In genomic region chr4:123415977-123416376, GRCh38 we compare ENCODE assay signal across 8 cellular contexts. TPM values are rescaled to one million over a fixed set of nuclear protein-coding genes. Genes with fewer than 3 reads are reported as not detected.
DNase-seq lines count a peak whose midpoint lies in the region; ATAC-seq and TF ChIP-seq lines count a peak whose summit lies in the region.

No MANE protein-coding gene starts in this region.

- no peak for TF ChIP-seq CTCF in MCF 10A (IDR thresholded peaks at IDR 0.05; ENCODE audit: unreplicated experiment)

- peak overlapping the region; percentile 55 for H3K27ac ChIP-seq in SJSA1

- ATAC-seq in GM21825 (IDR thresholded peaks at IDR 0.05; ENCODE audit: unreplicated experiment) (peak; percentile 29), HG02763 (IDR thresholded peaks at IDR 0.05; ENCODE audit: unreplicated experiment) (no peak), left colon (no peak), GM19035 (IDR thresholded peaks at IDR 0.05; ENCODE audit: unreplicated experiment) (no peak)

- DNase-seq in SJSA1 (ENCODE audit: low read depth in 1 of 2, low spot score in 2 of 2) (peak; percentile 76 to 86), MCF 10A (ENCODE audit: unreplicated experiment) (peak; percentile 63), NCI-H446 treated with DMSO at 0.1 percent for 48 hours (lab: John Stamatoyannopoulos, UW) (no peak), left colon (no peak)
- peak; percentile 50 to 58 for DNase-seq in stimulated activated CD8-positive, alpha-beta memory T cell treated with anti-CD3 and anti-CD28 coated beads, Interleukin-15, amount 100 ng/mL, for 48 hours (ENCODE audit: low read depth in 2 of 2)

- POLR2A ChIA-PET in MCF 10A (lab: Yijun Ruan, JAX), result interaction anchor here (0.6 kb wide), 1 partner anchor 37 kb away, joined by 3 read pairs; no protein-coding TSS in a partner anchor

- H3K27me3 Mint-ChIP-seq in MCF 10A (ENCODE audit: insufficient read depth, unreplicated experiment), result no peaks in the 10 kb centered on the region

- H3K27ac Mint-ChIP-seq in MCF 10A (ENCODE audit: low read depth, unreplicated experiment), result no peak overlapping the region

- no peaks in the 10 kb centered on the region for H3K36me3 Mint-ChIP-seq in MCF 10A (ENCODE audit: insufficient read depth, unreplicated experiment)

- H3K4me3 ChIP-seq in SJSA1, result no peak overlapping the region

- CTCF ChIA-PET in MCF 10A (lab: Yijun Ruan, JAX), result no interaction called here

- H3K9me3 Mint-ChIP-seq in MCF 10A (ENCODE audit: unreplicated experiment), result no peaks in the 10 kb centered on the region

- no peaks in the 10 kb centered on the region for H3K9me3 ChIP-seq in SJSA1 (replicated peaks)

- H3K4me1 Mint-ChIP-seq in MCF 10A (ENCODE audit: insufficient read depth, unreplicated experiment), result peaks cover 22% of the 10 kb centered on the region

- BruUV-seq in MCF 10A (replicated peaks; lab: Mats Ljungman, UMichigan), result no TSS peak

- H3K4me1 ChIP-seq in SJSA1 (replicated peaks), result peaks cover 65% of the 10 kb centered on the region

- no peak overlapping the region for H3K4me3 Mint-ChIP-seq in MCF 10A (ENCODE audit: unreplicated experiment)

- H3K27me3 ChIP-seq in SJSA1 (replicated peaks), result no peaks in the 10 kb centered on the region

- intact Hi-C loops in MCF 10A (cut with micrococcal nuclease), result no loop called here
- intact Hi-C loops in left colon (cut with DNase I, micrococcal nuclease), result no loop called here

- no peaks in the 10 kb centered on the region for H3K36me3 ChIP-seq in SJSA1

RNA-seq across cellular contexts. Expression of gene SPRY1, which starts 19.4 kb away (rescaled TPM):
- total RNA-seq in SJSA1 (2014; rRNA removed; shearing (Covaris generic)), result 0.06 and 2.7 TPM in 2 replicates
- total RNA-seq in MCF 10A (2022) (4.3 and 5.6 TPM in 2 replicates), left colon (10 to 100 TPM; 27.2 to 29.0 TPM)

Comparison
In these comparisons a context has a peak if more than half of its experiments do, and no peak if none do; other contexts are left out.
1. DNase-seq: peak in SJSA1 (2 of 2), MCF 10A (single experiment) and stimulated activated CD8-positive, alpha-beta memory T cell treated with anti-CD3 and anti-CD28 coated beads, Interleukin-15, amount 100 ng/mL, for 48 hours (2 of 2); none in NCI-H446 treated with DMSO at 0.1 percent for 48 hours (single experiment) and left colon (0 of 2).